Comparison of ENCODE assay signal across 9 cellular contexts in genomic region chr1:25037174-25038074, GRCh38.
DNase-seq lines count a peak whose midpoint lies in the region; ATAC-seq, FAIRE-seq and TF ChIP-seq lines count a peak whose summit lies in the region.
"Had no signal": no experiment of that assay in that cellular context is flagged by ENCODE, and none has a peak within 500 bp of the region (broad histone marks: within the 10 kb centered on the region; RNA-seq: fewer than 3 reads in every experiment).

No MANE protein-coding gene starts in this region.

- intact Hi-C loops in left ventricle myocardium inferior (cut with micrococcal nuclease): no loop called here

- H3K4me3 ChIP-seq in left ventricle myocardium inferior: no peak overlapping the region

- H3K27ac ChIP-seq in left ventricle myocardium inferior (replicated peaks): no peak overlapping the region

- H3K4me1 ChIP-seq in left ventricle myocardium inferior: no peaks in the 10 kb centered on the region

- peak; percentile 56 for TF ChIP-seq CTCF in AG09319 (IDR thresholded peaks at IDR 0.05; ENCODE audit: low read depth, low read length)
- TF ChIP-seq CTCF in left ventricle myocardium inferior (IDR thresholded peaks at IDR 0.05; ENCODE audit: borderline replicate concordance): peak; percentile 48

- no peaks in the 10 kb centered on the region for H3K36me3 ChIP-seq in left ventricle myocardium inferior

- no peak for ATAC-seq in HG03439 (IDR thresholded peaks at IDR 0.05; ENCODE audit: unreplicated experiment)

- no peak for TF ChIP-seq POLR2A in H54 (IDR thresholded peaks at IDR 0.05; ENCODE audit: low read depth, low read length)

- H3K27me3 ChIP-seq in left ventricle myocardium inferior (ENCODE audit: low read depth): peaks cover 53% of the 10 kb centered on the region

- H3K9me3 ChIP-seq in left ventricle myocardium inferior (replicated peaks): no peaks in the 10 kb centered on the region

- no peak for DNase-seq in AG09319 (ENCODE audit: extremely low read depth, low read depth)
- peak; percentile 48 for DNase-seq in H54 (ENCODE audit: insufficient read length, low spot score)
- peak; percentile 17 for DNase-seq in SHP77 treated with DMSO at 0.1 percent for 48 hours (lab: John Stamatoyannopoulos, UW)
- peak; percentile 44 for DNase-seq in activated gamma-delta T cell treated with anti-CD3 and anti-CD28 coated beads, Interleukin-2, amount 50 U/mL, for 16 hours (ENCODE audit: low read depth)
- no peak for DNase-seq in left ventricle myocardium inferior
- DNase-seq in stimulated activated CD4-positive, alpha-beta T cell treated with anti-CD3 and anti-CD28 coated beads, Interleukin-4, amount 100 ng/mL, for 48 hours (ENCODE audit: low read depth in 2 of 2): peak; percentile 60 to 64
- no peak for DNase-seq in NCI-H1436 treated with DMSO at 0.1 percent for 48 hours (lab: John Stamatoyannopoulos, UW)

- FAIRE-seq in H54 (lab: Jason Lieb, UNC): no peak
- FAIRE-seq: islet of Langerhans had no signal

Comparison
In these comparisons a context has a peak if more than half of its experiments do, and no peak if none do; other contexts are left out.
1. DNase-seq: peak in H54 (single experiment), SHP77 treated with DMSO at 0.1 percent for 48 hours (single experiment), activated gamma-delta T cell treated with anti-CD3 and anti-CD28 coated beads, Interleukin-2, amount 50 U/mL, for 16 hours (single experiment) and stimulated activated CD4-positive, alpha-beta T cell treated with anti-CD3 and anti-CD28 coated beads, Interleukin-4, amount 100 ng/mL, for 48 hours (2 of 2); none in AG09319 (single experiment), left ventricle myocardium inferior (single experiment) and NCI-H1436 treated with DMSO at 0.1 percent for 48 hours (single experiment).